In genomic region chr11:75721852-75722668, GRCh38 we compare ENCODE assay signal across 1 cellular context.
A peak's percentile ranks its signal among the peaks of the same experiment; 100 is the strongest.
TF ChIP-seq lines count a peak whose summit lies in the region.

No MANE protein-coding gene starts in this region.

TF ChIP-seq in HepG2, 621 proteins besides CTCF, POLR2A, EP300 and RAD21 (continued from another document and continues in another):
- no peak for TF ChIP-seq ATM (IDR thresholded peaks at IDR 0.05; ENCODE audit: borderline replicate concordance)
- TF ChIP-seq, protein P1, sequence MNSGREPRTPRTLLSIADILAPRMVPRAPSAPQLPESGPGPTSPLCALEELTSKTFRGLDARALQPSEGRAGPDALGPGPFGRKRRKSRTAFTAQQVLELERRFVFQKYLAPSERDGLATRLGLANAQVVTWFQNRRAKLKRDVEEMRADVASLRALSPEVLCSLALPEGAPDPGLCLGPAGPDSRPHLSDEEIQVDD (CRISPR knock-in tag; IDR thresholded peaks at IDR 0.05; ENCODE audit: borderline replicate concordance): no peak
- TF ChIP-seq THRA (CRISPR knock-in tag; IDR thresholded peaks at IDR 0.05; ENCODE audit: borderline replicate concordance): no peak
- peak; percentile 37; the same call in 1 of the 2 replicates for TF ChIP-seq IKZF5 (CRISPR knock-in tag; IDR thresholded peaks at IDR 0.05)
- TF ChIP-seq FOXO4 (CRISPR knock-in tag; conservative IDR thresholded peaks at IDR 0.05): no peak
- TF ChIP-seq ZNF7 (CRISPR knock-in tag; IDR thresholded peaks at IDR 0.05): no peak
- no peak for TF ChIP-seq ZNF160 (CRISPR knock-in tag; IDR thresholded peaks at IDR 0.05)
- no peak for TF ChIP-seq ZNF354B (CRISPR knock-in tag; IDR thresholded peaks at IDR 0.05)
- peak; percentile 85 for TF ChIP-seq ZNF776 (CRISPR knock-in tag; IDR thresholded peaks at IDR 0.05)
- no peak for TF ChIP-seq ZNF430 (CRISPR knock-in tag; IDR thresholded peaks at IDR 0.05)
- TF ChIP-seq, protein P2, sequence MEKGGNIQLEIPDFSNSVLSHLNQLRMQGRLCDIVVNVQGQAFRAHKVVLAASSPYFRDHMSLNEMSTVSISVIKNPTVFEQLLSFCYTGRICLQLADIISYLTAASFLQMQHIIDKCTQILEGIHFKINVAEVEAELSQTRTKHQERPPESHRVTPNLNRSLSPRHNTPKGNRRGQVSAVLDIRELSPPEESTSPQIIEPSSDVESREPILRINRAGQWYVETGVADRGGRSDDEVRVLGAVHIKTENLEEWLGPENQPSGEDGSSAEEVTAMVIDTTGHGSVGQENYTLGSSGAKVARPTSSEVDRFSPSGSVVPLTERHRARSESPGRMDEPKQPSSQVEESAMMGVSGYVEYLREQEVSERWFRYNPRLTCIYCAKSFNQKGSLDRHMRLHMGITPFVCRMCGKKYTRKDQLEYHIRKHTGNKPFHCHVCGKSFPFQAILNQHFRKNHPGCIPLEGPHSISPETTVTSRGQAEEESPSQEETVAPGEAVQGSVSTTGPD (CRISPR knock-in tag; IDR thresholded peaks at IDR 0.05): no peak
- TF ChIP-seq ARID2 (CRISPR knock-in tag; IDR thresholded peaks at IDR 0.05; ENCODE audit: borderline replicate concordance): 0 out of 2 replicates have a peak, but pooled peaks have one; percentile 54
- no peak for TF ChIP-seq JARID2 (CRISPR knock-in tag; IDR thresholded peaks at IDR 0.05; ENCODE audit: insufficient replicate concordance)
- TF ChIP-seq HDAC1 (CRISPR knock-in tag; IDR thresholded peaks at IDR 0.05): peak; percentile 83
- TF ChIP-seq NCOR1 (IDR thresholded peaks at IDR 0.05; ENCODE audit: borderline replicate concordance, low read length): peak; percentile 69
- TF ChIP-seq ZNF326 (CRISPR knock-in tag; IDR thresholded peaks at IDR 0.05; ENCODE audit: borderline replicate concordance): no peak
- 0 out of 2 replicates have a peak, but pooled peaks have one; percentile 33 for TF ChIP-seq ZMYM4 (CRISPR knock-in tag; IDR thresholded peaks at IDR 0.05)
- TF ChIP-seq SMAD1 (CRISPR knock-in tag; IDR thresholded peaks at IDR 0.05; ENCODE audit: borderline replicate concordance, low read depth): no peak
- peak; percentile 85 for TF ChIP-seq MTA1 (CRISPR knock-in tag; IDR thresholded peaks at IDR 0.05; ENCODE audit: borderline replicate concordance)
- 0 out of 2 replicates have a peak, but pooled peaks have one; percentile 22 for TF ChIP-seq SMAD3 (CRISPR knock-in tag; IDR thresholded peaks at IDR 0.05)
- TF ChIP-seq, protein P3, sequence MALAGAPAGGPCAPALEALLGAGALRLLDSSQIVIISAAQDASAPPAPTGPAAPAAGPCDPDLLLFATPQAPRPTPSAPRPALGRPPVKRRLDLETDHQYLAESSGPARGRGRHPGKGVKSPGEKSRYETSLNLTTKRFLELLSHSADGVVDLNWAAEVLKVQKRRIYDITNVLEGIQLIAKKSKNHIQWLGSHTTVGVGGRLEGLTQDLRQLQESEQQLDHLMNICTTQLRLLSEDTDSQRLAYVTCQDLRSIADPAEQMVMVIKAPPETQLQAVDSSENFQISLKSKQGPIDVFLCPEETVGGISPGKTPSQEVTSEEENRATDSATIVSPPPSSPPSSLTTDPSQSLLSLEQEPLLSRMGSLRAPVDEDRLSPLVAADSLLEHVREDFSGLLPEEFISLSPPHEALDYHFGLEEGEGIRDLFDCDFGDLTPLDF (CRISPR knock-in tag; IDR thresholded peaks at IDR 0.05): no peak
- TF ChIP-seq, protein P4, sequence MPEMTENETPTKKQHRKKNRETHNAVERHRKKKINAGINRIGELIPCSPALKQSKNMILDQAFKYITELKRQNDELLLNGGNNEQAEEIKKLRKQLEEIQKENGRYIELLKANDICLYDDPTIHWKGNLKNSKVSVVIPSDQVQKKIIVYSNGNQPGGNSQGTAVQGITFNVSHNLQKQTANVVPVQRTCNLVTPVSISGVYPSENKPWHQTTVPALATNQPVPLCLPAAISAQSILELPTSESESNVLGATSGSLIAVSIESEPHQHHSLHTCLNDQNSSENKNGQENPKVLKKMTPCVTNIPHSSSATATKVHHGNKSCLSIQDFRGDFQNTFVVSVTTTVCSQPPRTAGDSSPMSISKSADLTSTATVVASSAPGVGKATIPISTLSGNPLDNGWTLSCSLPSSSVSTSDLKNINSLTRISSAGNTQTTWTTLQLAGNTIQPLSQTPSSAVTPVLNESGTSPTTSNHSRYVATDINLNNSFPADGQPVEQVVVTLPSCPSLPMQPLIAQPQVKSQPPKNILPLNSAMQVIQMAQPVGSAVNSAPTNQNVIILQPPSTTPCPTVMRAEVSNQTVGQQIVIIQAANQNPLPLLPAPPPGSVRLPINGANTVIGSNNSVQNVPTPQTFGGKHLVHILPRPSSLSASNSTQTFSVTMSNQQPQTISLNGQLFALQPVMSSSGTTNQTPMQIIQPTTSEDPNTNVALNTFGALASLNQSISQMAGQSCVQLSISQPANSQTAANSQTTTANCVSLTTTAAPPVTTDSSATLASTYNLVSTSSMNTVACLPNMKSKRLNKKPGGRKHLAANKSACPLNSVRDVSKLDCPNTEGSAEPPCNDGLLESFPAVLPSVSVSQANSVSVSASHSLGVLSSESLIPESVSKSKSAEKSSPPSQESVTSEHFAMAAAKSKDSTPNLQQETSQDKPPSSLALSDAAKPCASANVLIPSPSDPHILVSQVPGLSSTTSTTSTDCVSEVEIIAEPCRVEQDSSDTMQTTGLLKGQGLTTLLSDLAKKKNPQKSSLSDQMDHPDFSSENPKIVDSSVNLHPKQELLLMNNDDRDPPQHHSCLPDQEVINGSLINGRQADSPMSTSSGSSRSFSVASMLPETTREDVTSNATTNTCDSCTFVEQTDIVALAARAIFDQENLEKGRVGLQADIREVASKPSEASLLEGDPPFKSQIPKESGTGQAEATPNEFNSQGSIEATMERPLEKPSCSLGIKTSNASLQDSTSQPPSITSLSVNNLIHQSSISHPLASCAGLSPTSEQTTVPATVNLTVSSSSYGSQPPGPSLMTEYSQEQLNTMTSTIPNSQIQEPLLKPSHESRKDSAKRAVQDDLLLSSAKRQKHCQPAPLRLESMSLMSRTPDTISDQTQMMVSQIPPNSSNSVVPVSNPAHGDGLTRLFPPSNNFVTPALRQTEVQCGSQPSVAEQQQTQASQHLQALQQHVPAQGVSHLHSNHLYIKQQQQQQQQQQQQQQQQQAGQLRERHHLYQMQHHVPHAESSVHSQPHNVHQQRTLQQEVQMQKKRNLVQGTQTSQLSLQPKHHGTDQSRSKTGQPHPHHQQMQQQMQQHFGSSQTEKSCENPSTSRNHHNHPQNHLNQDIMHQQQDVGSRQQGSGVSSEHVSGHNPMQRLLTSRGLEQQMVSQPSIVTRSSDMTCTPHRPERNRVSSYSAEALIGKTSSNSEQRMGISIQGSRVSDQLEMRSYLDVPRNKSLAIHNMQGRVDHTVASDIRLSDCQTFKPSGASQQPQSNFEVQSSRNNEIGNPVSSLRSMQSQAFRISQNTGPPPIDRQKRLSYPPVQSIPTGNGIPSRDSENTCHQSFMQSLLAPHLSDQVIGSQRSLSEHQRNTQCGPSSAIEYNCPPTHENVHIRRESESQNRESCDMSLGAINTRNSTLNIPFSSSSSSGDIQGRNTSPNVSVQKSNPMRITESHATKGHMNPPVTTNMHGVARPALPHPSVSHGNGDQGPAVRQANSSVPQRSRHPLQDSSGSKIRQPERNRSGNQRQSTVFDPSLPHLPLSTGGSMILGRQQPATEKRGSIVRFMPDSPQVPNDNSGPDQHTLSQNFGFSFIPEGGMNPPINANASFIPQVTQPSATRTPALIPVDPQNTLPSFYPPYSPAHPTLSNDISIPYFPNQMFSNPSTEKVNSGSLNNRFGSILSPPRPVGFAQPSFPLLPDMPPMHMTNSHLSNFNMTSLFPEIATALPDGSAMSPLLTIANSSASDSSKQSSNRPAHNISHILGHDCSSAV (CRISPR knock-in tag; IDR thresholded peaks at IDR 0.05; ENCODE audit: borderline replicate concordance): no peak
- TF ChIP-seq SOX6 (IDR thresholded peaks at IDR 0.05): no peak
- TF ChIP-seq SOX6 (CRISPR knock-in tag; IDR thresholded peaks at IDR 0.05): peak; percentile 60
- TF ChIP-seq FLYWCH1 (CRISPR knock-in tag; IDR thresholded peaks at IDR 0.05): no peak
- no peak for TF ChIP-seq REXO4 (CRISPR knock-in tag; IDR thresholded peaks at IDR 0.05; ENCODE audit: borderline replicate concordance)
- TF ChIP-seq BRD4 (CRISPR knock-in tag; IDR thresholded peaks at IDR 0.05): peak; percentile 82; the same call in 1 of the 2 replicates
- TF ChIP-seq MZF1 (CRISPR knock-in tag; IDR thresholded peaks at IDR 0.05; ENCODE audit: borderline replicate concordance): peak; percentile 70; the same call in 1 of the 2 replicates
- TF ChIP-seq SKI (IDR thresholded peaks at IDR 0.05; ENCODE audit: partially characterized antibody): no peak
- TF ChIP-seq ZNF367 (CRISPR knock-in tag; IDR thresholded peaks at IDR 0.05; ENCODE audit: borderline replicate concordance): no peak
- TF ChIP-seq ZC3H13 (CRISPR knock-in tag; IDR thresholded peaks at IDR 0.05): no peak
- no peak for TF ChIP-seq MATR3 (CRISPR knock-in tag; IDR thresholded peaks at IDR 0.05)
- TF ChIP-seq SNAPC5 (CRISPR knock-in tag; IDR thresholded peaks at IDR 0.05; ENCODE audit: borderline replicate concordance): no peak
- no peak for TF ChIP-seq GPBP1L1 (CRISPR knock-in tag; IDR thresholded peaks at IDR 0.05)
- TF ChIP-seq, protein P5, sequence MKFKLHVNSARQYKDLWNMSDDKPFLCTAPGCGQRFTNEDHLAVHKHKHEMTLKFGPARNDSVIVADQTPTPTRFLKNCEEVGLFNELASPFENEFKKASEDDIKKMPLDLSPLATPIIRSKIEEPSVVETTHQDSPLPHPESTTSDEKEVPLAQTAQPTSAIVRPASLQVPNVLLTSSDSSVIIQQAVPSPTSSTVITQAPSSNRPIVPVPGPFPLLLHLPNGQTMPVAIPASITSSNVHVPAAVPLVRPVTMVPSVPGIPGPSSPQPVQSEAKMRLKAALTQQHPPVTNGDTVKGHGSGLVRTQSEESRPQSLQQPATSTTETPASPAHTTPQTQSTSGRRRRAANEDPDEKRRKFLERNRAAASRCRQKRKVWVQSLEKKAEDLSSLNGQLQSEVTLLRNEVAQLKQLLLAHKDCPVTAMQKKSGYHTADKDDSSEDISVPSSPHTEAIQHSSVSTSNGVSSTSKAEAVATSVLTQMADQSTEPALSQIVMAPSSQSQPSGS (CRISPR knock-in tag; IDR thresholded peaks at IDR 0.05): no peak
- no peak for TF ChIP-seq ZEB1 (IDR thresholded peaks at IDR 0.05; ENCODE audit: insufficient replicate concordance, low read depth)
- 0 out of 2 replicates have a peak, but pooled peaks have one; percentile 57 for TF ChIP-seq NR2F2 (IDR thresholded peaks at IDR 0.05; ENCODE audit: borderline replicate concordance, low read depth)
- TF ChIP-seq, protein P6, sequence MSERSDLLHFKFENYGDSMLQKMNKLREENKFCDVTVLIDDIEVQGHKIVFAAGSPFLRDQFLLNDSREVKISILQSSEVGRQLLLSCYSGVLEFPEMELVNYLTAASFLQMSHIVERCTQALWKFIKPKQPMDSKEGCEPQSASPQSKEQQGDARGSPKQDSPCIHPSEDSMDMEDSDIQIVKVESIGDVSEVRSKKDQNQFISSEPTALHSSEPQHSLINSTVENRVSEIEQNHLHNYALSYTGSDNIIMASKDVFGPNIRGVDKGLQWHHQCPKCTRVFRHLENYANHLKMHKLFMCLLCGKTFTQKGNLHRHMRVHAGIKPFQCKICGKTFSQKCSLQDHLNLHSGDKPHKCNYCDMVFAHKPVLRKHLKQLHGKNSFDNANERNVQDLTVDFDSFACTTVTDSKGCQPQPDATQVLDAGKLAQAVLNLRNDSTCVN (CRISPR knock-in tag; IDR thresholded peaks at IDR 0.05; ENCODE audit: borderline replicate concordance): no peak
- TF ChIP-seq GMEB1 (CRISPR knock-in tag; IDR thresholded peaks at IDR 0.05; ENCODE audit: borderline replicate concordance): no peak; the same call in 1 of the 2 replicates
